Comparison of ENCODE assay signal across 33 cellular contexts in the genomic region with DNA sequence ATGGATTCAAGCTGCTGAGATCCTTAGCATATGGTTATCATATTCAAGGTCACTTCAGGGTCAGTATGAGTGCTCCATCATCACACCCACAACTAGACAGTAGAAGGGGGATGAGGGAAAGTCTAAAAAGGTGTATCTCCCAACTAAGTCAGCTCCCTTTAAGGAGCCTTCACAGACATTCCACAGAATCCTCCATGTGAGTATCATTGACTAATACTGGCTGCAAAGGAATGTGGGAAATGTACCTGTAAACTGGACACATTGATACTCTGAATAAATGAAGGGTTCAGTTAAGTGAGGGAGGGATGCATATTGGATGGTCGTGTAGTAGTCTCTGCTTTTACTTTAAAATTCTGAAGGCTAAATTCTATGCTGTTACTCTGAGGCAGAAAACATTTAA.
"Had no signal": no experiment of that assay in that cellular context is flagged by ENCODE, and none has a peak within 500 bp of the region (broad histone marks: within the 10 kb centered on the region; RNA-seq: fewer than 3 reads in every experiment).

No MANE protein-coding gene starts in this region.

- H3K9me3 ChIP-seq: adrenal gland, body of pancreas had no signal

- H3K27ac ChIP-seq: adrenal gland, body of pancreas, WERI-Rb-1 had no signal

- ATAC-seq: activated CD4-positive, alpha-beta T cell treated with anti-CD3 and anti-CD28 coated beads for 36 hours; activated CD8-positive, alpha-beta memory T cell treated with anti-CD3 and anti-CD28 coated beads, Interleukin-2, amount 10 ng/mL, durations not matched to agents 7 days and 5 days; activated CD8-positive, alpha-beta T cell treated with anti-CD3 and anti-CD28 coated beads, Interleukin-2, amount 10 ng/mL, durations not matched to agents 7 days and 5 days; activated naive CD8-positive, alpha-beta T cell treated with anti-CD3 and anti-CD28 coated beads, Interleukin-2, amount 50 U/mL, for 24 hours; body of pancreas; effector memory CD8-positive, alpha-beta T cell; T-helper 17 cell had no signal

- H3K9me3 Mint-ChIP-seq: activated CD4-positive, alpha-beta memory T cell treated with anti-CD3 and anti-CD28 coated beads for 36 hours; activated CD4-positive, alpha-beta T cell treated with anti-CD3 and anti-CD28 coated beads, Interleukin-2, amount 10 ng/mL, durations not matched to agents 24 days and 14 days; activated T-helper 1 cell treated with anti-CD3 and anti-CD28 coated beads, Interleukin-12 subunit alpha, Interleukin-12 subunit beta, Interleukin-2, Interleukin-4 antibody, amounts not matched to agents 30 ng/mL and 10 ng/mL and 1 ng/mL, durations not matched to agents 14 hours and 24 hours and 36 hours; activated T-helper 2 cell treated with anti-CD3 and anti-CD28 coated beads, Interferon-gamma antibody, Interleukin-2, Interleukin-4, amounts not matched to agents 10 μg/mL and 5 μg/mL and 100 μg/mL, durations not matched to agents 14 hours and 24 hours and 36 hours had no signal

- H3K36me3 ChIP-seq: adrenal gland, WERI-Rb-1 had no signal

- DNase-seq: activated CD4-positive, alpha-beta memory T cell treated with anti-CD3 and anti-CD28 coated beads for 36 hours; activated CD4-positive, alpha-beta T cell treated with anti-CD3 and anti-CD28 coated beads for 36 hours; activated CD4-positive, alpha-beta T cell treated with anti-CD3 and anti-CD28 coated beads, Interleukin-2, amount 10 ng/mL, durations not matched to agents 24 days and 14 days; activated CD4-positive, CD25-positive, alpha-beta regulatory T cell; activated CD4-positive, CD25-positive, alpha-beta regulatory T cell treated with anti-CD3 and anti-CD28 coated beads, Interleukin-2, amount 50 U/mL, for 72 hours; activated CD8-positive, alpha-beta memory T cell treated with anti-CD3 and anti-CD28 coated beads, Interleukin-2, amount 10 ng/mL, durations not matched to agents 7 days and 5 days; activated CD8-positive, alpha-beta memory T cell treated with anti-CD3 and anti-CD28 coated beads, Interleukin-2, amount 50 U/mL, for 4 hours; activated CD8-positive, alpha-beta T cell treated with anti-CD3 and anti-CD28 coated beads, Interleukin-2, amount 10 ng/mL, durations not matched to agents 7 days and 5 days; activated effector memory CD4-positive, alpha-beta T cell treated with anti-CD3 and anti-CD28 coated beads, Interleukin-2, amount 50 U/mL, for 16 hours; activated naive CD4-positive, alpha-beta T cell treated with anti-CD3 and anti-CD28 coated beads for 36 hours; activated naive CD8-positive, alpha-beta T cell treated with anti-CD3 and anti-CD28 coated beads for 36 hours; activated naive CD8-positive, alpha-beta T cell treated with anti-CD3 and anti-CD28 coated beads, Interleukin-2, amount 50 U/mL, for 24 hours; activated T-cell treated with anti-CD3 and anti-CD28 coated beads, Interleukin-2, amount 50 U/mL, for 1 hour; activated T-cell treated with anti-CD3 and anti-CD28 coated beads, Interleukin-2, amount 50 U/mL, for 48 hours; adrenal gland; amygdala; aorta; body of pancreas; caudate nucleus; cortex of kidney; dermis blood vessel endothelial cell; effector CD4-positive, alpha-beta T cell; effector memory CD8-positive, alpha-beta T cell; foreskin fibroblast; glutamatergic neuron; T-helper 1 cell; T-helper 17 cell; T1000; WERI-Rb-1 had no signal

- H3K36me3 Mint-ChIP-seq: activated CD4-positive, alpha-beta memory T cell treated with anti-CD3 and anti-CD28 coated beads for 36 hours; activated CD8-positive, alpha-beta memory T cell treated with anti-CD3 and anti-CD28 coated beads, Interleukin-2, amount 10 ng/mL, durations not matched to agents 7 days and 5 days; activated naive CD4-positive, alpha-beta T cell treated with anti-CD3 and anti-CD28 coated beads, Interleukin-2, amount 50 U/mL, for 24 hours; activated naive CD8-positive, alpha-beta T cell treated with anti-CD3 and anti-CD28 coated beads for 36 hours had no signal

- H3K4me1 ChIP-seq: adrenal gland, body of pancreas had no signal

- H3K27me3 Mint-ChIP-seq: activated CD4-positive, alpha-beta memory T cell treated with anti-CD3 and anti-CD28 coated beads for 36 hours; activated CD4-positive, alpha-beta T cell treated with anti-CD3 and anti-CD28 coated beads for 36 hours; activated CD4-positive, alpha-beta T cell treated with anti-CD3 and anti-CD28 coated beads, Interleukin-2, amount 10 ng/mL, durations not matched to agents 24 days and 14 days; activated CD8-positive, alpha-beta memory T cell treated with anti-CD3 and anti-CD28 coated beads, Interleukin-2, amount 10 ng/mL, durations not matched to agents 7 days and 5 days; activated naive CD4-positive, alpha-beta T cell treated with anti-CD3 and anti-CD28 coated beads, Interleukin-2, amount 50 U/mL, for 24 hours; activated naive CD8-positive, alpha-beta T cell treated with anti-CD3 and anti-CD28 coated beads for 36 hours; activated naive CD8-positive, alpha-beta T cell treated with anti-CD3 and anti-CD28 coated beads, Interleukin-2, amount 50 U/mL, for 24 hours; effector memory CD8-positive, alpha-beta T cell; T-helper 17 cell had no signal

- H3K4me3 ChIP-seq: adrenal gland, body of pancreas had no signal

- H3K4me3 Mint-ChIP-seq: activated CD4-positive, alpha-beta memory T cell treated with anti-CD3 and anti-CD28 coated beads for 36 hours; activated CD4-positive, alpha-beta T cell treated with anti-CD3 and anti-CD28 coated beads for 36 hours; activated CD4-positive, alpha-beta T cell treated with anti-CD3 and anti-CD28 coated beads, Interleukin-2, amount 10 ng/mL, durations not matched to agents 24 days and 14 days; activated CD8-positive, alpha-beta memory T cell treated with anti-CD3 and anti-CD28 coated beads, Interleukin-2, amount 10 ng/mL, durations not matched to agents 7 days and 5 days; activated CD8-positive, alpha-beta T cell treated with anti-CD3 and anti-CD28 coated beads, Interleukin-2, amount 10 ng/mL, durations not matched to agents 7 days and 5 days; activated naive CD4-positive, alpha-beta T cell treated with anti-CD3 and anti-CD28 coated beads for 36 hours; activated naive CD4-positive, alpha-beta T cell treated with anti-CD3 and anti-CD28 coated beads, Interleukin-2, amount 50 U/mL, for 24 hours; activated naive CD8-positive, alpha-beta T cell treated with anti-CD3 and anti-CD28 coated beads for 36 hours; activated naive CD8-positive, alpha-beta T cell treated with anti-CD3 and anti-CD28 coated beads, Interleukin-2, amount 50 U/mL, for 24 hours; activated T-helper 1 cell treated with anti-CD3 and anti-CD28 coated beads, Interleukin-12 subunit alpha, Interleukin-12 subunit beta, Interleukin-2, Interleukin-4 antibody, amounts not matched to agents 30 ng/mL and 10 ng/mL and 1 ng/mL, durations not matched to agents 14 hours and 24 hours and 36 hours; effector memory CD8-positive, alpha-beta T cell; T-helper 17 cell; T-helper 2 cell treated with Interferon-gamma antibody and Interleukin-4, amounts not matched to agents 5 μg/mL and 100 μg/mL, for 36 hours had no signal

- H3K27me3 ChIP-seq: adrenal gland, body of pancreas had no signal

- H3K4me1 Mint-ChIP-seq: activated CD4-positive, alpha-beta T cell treated with anti-CD3 and anti-CD28 coated beads for 36 hours; activated CD4-positive, alpha-beta T cell treated with anti-CD3 and anti-CD28 coated beads, Interleukin-2, amount 10 ng/mL, durations not matched to agents 24 days and 14 days; activated CD8-positive, alpha-beta memory T cell treated with anti-CD3 and anti-CD28 coated beads, Interleukin-2, amount 10 ng/mL, durations not matched to agents 7 days and 5 days; activated naive CD4-positive, alpha-beta T cell treated with anti-CD3 and anti-CD28 coated beads, Interleukin-2, amount 50 U/mL, for 24 hours; activated naive CD8-positive, alpha-beta T cell treated with anti-CD3 and anti-CD28 coated beads for 36 hours; activated naive CD8-positive, alpha-beta T cell treated with anti-CD3 and anti-CD28 coated beads, Interleukin-2, amount 50 U/mL, for 24 hours; T-helper 17 cell had no signal

- H3K27ac Mint-ChIP-seq: activated CD4-positive, alpha-beta memory T cell treated with anti-CD3 and anti-CD28 coated beads for 36 hours; activated CD4-positive, alpha-beta T cell treated with anti-CD3 and anti-CD28 coated beads for 36 hours; activated CD4-positive, alpha-beta T cell treated with anti-CD3 and anti-CD28 coated beads, Interleukin-2, amount 10 ng/mL, durations not matched to agents 24 days and 14 days; activated CD8-positive, alpha-beta memory T cell treated with anti-CD3 and anti-CD28 coated beads, Interleukin-2, amount 10 ng/mL, durations not matched to agents 7 days and 5 days; activated CD8-positive, alpha-beta T cell treated with anti-CD3 and anti-CD28 coated beads, Interleukin-2, amount 10 ng/mL, durations not matched to agents 7 days and 5 days; activated naive CD4-positive, alpha-beta T cell treated with anti-CD3 and anti-CD28 coated beads for 36 hours; activated naive CD4-positive, alpha-beta T cell treated with anti-CD3 and anti-CD28 coated beads, Interleukin-2, amount 50 U/mL, for 24 hours; activated naive CD8-positive, alpha-beta T cell treated with anti-CD3 and anti-CD28 coated beads for 36 hours; activated naive CD8-positive, alpha-beta T cell treated with anti-CD3 and anti-CD28 coated beads, Interleukin-2, amount 50 U/mL, for 24 hours; activated T-helper 1 cell treated with anti-CD3 and anti-CD28 coated beads, Interleukin-12 subunit alpha, Interleukin-12 subunit beta, Interleukin-2, Interleukin-4 antibody, amounts not matched to agents 30 ng/mL and 10 ng/mL and 1 ng/mL, durations not matched to agents 14 hours and 24 hours and 36 hours; activated T-helper 2 cell treated with anti-CD3 and anti-CD28 coated beads, Interferon-gamma antibody, Interleukin-2, Interleukin-4, amounts not matched to agents 10 μg/mL and 5 μg/mL and 100 μg/mL, durations not matched to agents 14 hours and 24 hours and 36 hours; effector memory CD8-positive, alpha-beta T cell; T-helper 17 cell; T-helper 2 cell treated with Interferon-gamma antibody and Interleukin-4, amounts not matched to agents 5 μg/mL and 100 μg/mL, for 36 hours had no signal
